In genomic region chr1:43363283-43363934, GRCh38 we compare ENCODE assay signal across 12 cellular contexts. TPM values are rescaled to one million over a fixed set of nuclear protein-coding genes. Genes with fewer than 3 reads are reported as not detected.
DNase-seq lines count a peak whose midpoint lies in the region; ATAC-seq, FAIRE-seq and TF ChIP-seq lines count a peak whose summit lies in the region.
"Had no signal": no experiment of that assay in that cellular context is flagged by ENCODE, and none has a peak within 500 bp of the region (broad histone marks: within the 10 kb centered on the region; RNA-seq: fewer than 3 reads in every experiment).

No MANE protein-coding gene starts in this region.

- RAD21 ChIA-PET in GM12878 (lab: Charles Lee; ENCODE audit: unreplicated experiment) = no interaction called here

- H3K36me3 Mint-ChIP-seq in CD14-positive monocyte = peaks cover 55 to 62% of the 10 kb centered on the region in 2 donors

- no peak overlapping the region for H3K4me3 Mint-ChIP-seq in CD14-positive monocyte

- no TSS peak for BruUV-seq in GM12878 (replicated peaks; lab: Mats Ljungman, UMichigan)

- no peaks in the 10 kb centered on the region for H4K20me1 ChIP-seq in GM12878 (ENCODE audit: control insufficient read depth, insufficient read depth)

- FAIRE-seq in GM12878 (lab: Jason Lieb, UNC) = no peak
- FAIRE-seq: astrocyte, keratinocyte, urothelium cell line had no signal

- no peak overlapping the region for H3K9ac ChIP-seq in GM12878 (ENCODE audit: control insufficient read depth, insufficient read depth, low read length)

- DNase-seq in CD14-positive monocyte (ENCODE audit: low spot score) (no peak), MG63 (peak; percentile 44), GM12878 (ENCODE audit: low read depth, low spot score) (no peak), T-helper 9 cell (no peak), activated gamma-delta T cell treated with Interleukin-2 at 50 U/mL for 16 hours (no peak)
- DNase-seq: NCI-H1092 treated with DMSO at 0.1 percent for 48 hours, ovary had no signal

- no peak for TF ChIP-seq EP300 in GM12878 (IDR thresholded peaks at IDR 0.05; ENCODE audit: borderline replicate concordance in 1 of 2, control insufficient read depth in 1 of 2, low read depth in 2 of 2, low read length in 2 of 2)

- no peak for ATAC-seq in GM12878
- ATAC-seq in HG02642 (IDR thresholded peaks at IDR 0.05; ENCODE audit: poor library complexity, unreplicated experiment) = no peak
- ATAC-seq: activated CD4-positive, CD25-positive, alpha-beta regulatory T cell treated with anti-CD3 and anti-CD28 coated beads, Interleukin-2, amount 50 U/mL, for 24 hours had no signal

- CTCF ChIA-PET in GM12878 (lab: Yijun Ruan, JAX) = interaction anchor here (1.1 kb wide), 1 partner anchor 125 kb away, joined by 3 read pairs; no protein-coding TSS in a partner anchor

- H3K79me2 ChIP-seq in GM12878 (ENCODE audit: control insufficient read depth, insufficient read depth, low read length) = peaks cover 61% of the 10 kb centered on the region

- no peaks in the 10 kb centered on the region for H3K27me3 Mint-ChIP-seq in CD14-positive monocyte (ENCODE audit: low read depth in 3 of 3)

- WGBS in GM12878 (ENCODE audit: insufficient coverage, insufficient replicate concordance, low lambda C conversion rate, missing lambda C conversion rate) = 54% methylated on average over 8 of the region's 9 CpGs

- H3K9me3 ChIP-seq in MG63 (no peaks in the 10 kb centered on the region), GM12878 (replicated peaks; ENCODE audit: control insufficient read depth, insufficient read depth, low read length) (no peaks in the 10 kb centered on the region)
- H3K9me3 ChIP-seq: ovary had no signal

- no peak overlapping the region for H3K4me2 ChIP-seq in GM12878 (ENCODE audit: control insufficient read depth, insufficient read depth)

- intact Hi-C loops in CD14-positive monocyte (cut with micrococcal nuclease) = loop anchor here in 1 of 2 donors (10.0 kb wide), 1 partner anchor 189 kb away; the partner anchor contains the start of genes CFAP57 and EBNA1BP2
- intact Hi-C loops in GM12878 (cut with micrococcal nuclease; ENCODE audit: unreplicated experiment) = no loop called here

- H3K36me3 ChIP-seq in MG63 (peaks cover 64% of the 10 kb centered on the region), GM12878 (ENCODE audit: control insufficient read depth in 2 of 2, insufficient read depth in 2 of 2, low read length in 1 of 2) (peaks cover 15 to 27% of the 10 kb centered on the region in 2 experiments)
- H3K36me3 ChIP-seq: ovary had no signal

- SMC1A ChIA-PET in GM12878 (lab: Charles Lee; ENCODE audit: uncharacterized antibody, unreplicated experiment) = interaction anchor here (1.0 kb wide), 1 partner anchor 121 kb away, joined by 3 read pairs; no protein-coding TSS in a partner anchor

- POLR2A ChIA-PET in GM12878 (lab: Charles Lee) = interaction anchor here (0.6 to 1.2 kb wide), 6 partner anchors 8 to 1038 kb away, joined by 3 to 5 read pairs (median 3); partner anchors contain the start of genes MED8 and SZT2

- TF ChIP-seq POLR2A in GM12878 (IDR thresholded peaks at IDR 0.05; ENCODE audit: low read depth, low read length) = peak; percentile 71

- H3K4me1 ChIP-seq in GM12878 (ENCODE audit: control insufficient read depth, insufficient read depth, low read length) = peaks cover 15% of the 10 kb centered on the region

- H3K4me3 ChIP-seq in MG63 (no peak overlapping the region), GM12878 (no peak overlapping the region)
- H3K4me3 ChIP-seq: ovary had no signal

- in situ Hi-C loops in GM12878 (cut with MboI) = no loop called here

- H2AFZ ChIP-seq in GM12878 (ENCODE audit: control insufficient read depth, low read depth, low read length) = no peak overlapping the region

- TF ChIP-seq RAD21 in GM12878 (IDR thresholded peaks at IDR 0.05; ENCODE audit: insufficient read depth, low read depth, low read length) = no peak

- TF ChIP-seq CTCF in CD14-positive monocyte (IDR thresholded peaks at IDR 0.05) (no peak), GM12878 (IDR thresholded peaks at IDR 0.05 in 2 of 3, conservative IDR thresholded peaks at IDR 0.05 in 1 of 3; ENCODE audit: control insufficient read depth in 2 of 3, extremely low read depth in 1 of 3, insufficient read depth in 1 of 3, low read depth in 3 of 3, low read length in 3 of 3) (no peak)

- peaks cover 0 to 1% (median 0%) of the 10 kb centered on the region in 7 donors for H3K9me3 Mint-ChIP-seq in CD14-positive monocyte

- H3K27ac Mint-ChIP-seq in CD14-positive monocyte = peak overlapping the region in 6 of 7 donors; percentile 47 to 91 (median 77)

- peaks cover 80% of the 10 kb centered on the region for H3K4me1 Mint-ChIP-seq in CD14-positive monocyte

- no peak overlapping the region for H3K27ac ChIP-seq in GM12878 (ENCODE audit: control insufficient read depth, insufficient read depth)
- H3K27ac ChIP-seq: ovary had no signal

- H3K27me3 ChIP-seq in MG63 (no peaks in the 10 kb centered on the region), GM12878 (replicated peaks in 1 of 2; ENCODE audit: control insufficient read depth in 2 of 2, insufficient read depth in 2 of 2, low read length in 1 of 2) (no peaks in the 10 kb centered on the region)
- H3K27me3 ChIP-seq: ovary had no signal

RNA-seq across cellular contexts. Expression of gene ELOVL1, which starts 4.4 kb away (rescaled TPM):
- 100 to 1,000 TPM; 148 to 151 TPM for polyA plus RNA-seq in CD14-positive monocyte
- 101 and 118 TPM in 2 replicates for total RNA-seq in MG63 (2014; rRNA removed; shearing (Covaris generic); ENCODE audit: low replicate concordance)
- 21.6 and 23.9 TPM in 2 replicates for total RNA-seq in GM12878 (2013; cell fraction: nucleolus; rRNA removed)
- 77.4 and 88.2 TPM in 2 replicates for total RNA-seq in GM12878 (2014; rRNA removed)
- total RNA-seq in GM12878 (2014; rRNA removed; fragmentation: Illumina TruSeq; extraction: Trizol) = 55.4 and 58.5 TPM in 2 replicates
- total RNA-seq in GM12878 (2021) = 66.8 and 68.0 TPM in 2 replicates
- polyA plus RNA-seq in GM12878 (2011; ENCODE audit: low read depth) = 96.7 TPM
- polyA plus RNA-seq in GM12878 (2011; rRNA removed) = 88.7 and 139 TPM in 2 replicates
- 127 and 142 TPM in 2 replicates for polyA plus RNA-seq in GM12878 (2011; cell fraction: cytosol; rRNA removed)
- 123 and 135 TPM in 2 replicates for polyA plus RNA-seq in GM12878 (2011; cell fraction: nucleus; rRNA removed)
- 59.9 and 92.0 TPM in 2 replicates for polyA plus RNA-seq in GM12878 (2012)
- 102 and 126 TPM in 2 replicates for polyA plus RNA-seq in GM12878 (2014; fragmentation: Illumina TruSeq; extraction: Trizol)
- 10 to 100 TPM; 62.7 to 68.4 TPM for polyA plus RNA-seq in GM12878 (2014; fragmentation: Nextera tagmentation; extraction: Ambion mirVana)
- 91.3 and 97.8 TPM in 2 replicates for polyA plus RNA-seq in GM12878 (2014; rRNA removed)
- polyA plus RNA-seq in GM12878 (2016; fragmentation: Nextera tagmentation; extraction: Ambion mirVana) = 100 to 1,000 TPM in 1 of 2 experiments, 10 to 100 TPM in 1; 92.6 to 111 TPM
- polyA minus RNA-seq in GM12878 (2011; rRNA and poly(A)+ RNA removed) = 69.1 and 73.7 TPM in 2 replicates
- polyA minus RNA-seq in GM12878 (2011; cell fraction: cytosol; rRNA and poly(A)+ RNA removed) = 17.8 and 25.6 TPM in 2 replicates
- polyA minus RNA-seq in GM12878 (2011; cell fraction: nucleus; rRNA and poly(A)+ RNA removed) = 19.2 and 27.0 TPM in 2 replicates

RNA-seq across cellular contexts. Expression of gene CDC20, which starts 4.6 kb away (rescaled TPM):
- polyA plus RNA-seq in CD14-positive monocyte (under 1 TPM in 1 of 2 donors, not detected in 1; 0.10 TPM), GM12878 (2011; rRNA removed) (37.3 and 103 TPM in 2 replicates), GM12878 (2014; fragmentation: Illumina TruSeq; extraction: Trizol) (91.9 and 135 TPM in 2 replicates), GM12878 (2014; fragmentation: Nextera tagmentation; extraction: Ambion mirVana) (10 to 100 TPM; 36.3 to 63.1 TPM), GM12878 (2014; rRNA removed) (165 and 225 TPM in 2 replicates), GM12878 (2016; fragmentation: Nextera tagmentation; extraction: Ambion mirVana) (100 to 1,000 TPM; 299 to 347 TPM)
- total RNA-seq in MG63 (2014; rRNA removed; shearing (Covaris generic); ENCODE audit: low replicate concordance) = 152 and 260 TPM in 2 replicates
- total RNA-seq in GM12878 (2013; cell fraction: nucleolus; rRNA removed) = 12.5 and 14.0 TPM in 2 replicates
- total RNA-seq in GM12878 (2014; rRNA removed) (197 and 213 TPM in 2 replicates), GM12878 (2014; rRNA removed; fragmentation: Illumina TruSeq; extraction: Trizol) (81.5 and 82.0 TPM in 2 replicates), GM12878 (2021) (192 and 205 TPM in 2 replicates)
- 33.1 TPM for polyA plus RNA-seq in GM12878 (2011; ENCODE audit: low read depth)
- polyA plus RNA-seq in GM12878 (2011; cell fraction: cytosol; rRNA removed) = 137 and 176 TPM in 2 replicates
- polyA plus RNA-seq in GM12878 (2011; cell fraction: nucleus; rRNA removed) = 181 and 197 TPM in 2 replicates
- polyA plus RNA-seq in GM12878 (2012) = 62.9 and 68.2 TPM in 2 replicates
- 128 and 180 TPM in 2 replicates for polyA minus RNA-seq in GM12878 (2011; rRNA and poly(A)+ RNA removed)
- polyA minus RNA-seq in GM12878 (2011; cell fraction: cytosol; rRNA and poly(A)+ RNA removed) = 67.0 and 84.4 TPM in 2 replicates
- polyA minus RNA-seq in GM12878 (2011; cell fraction: nucleus; rRNA and poly(A)+ RNA removed) = 40.5 and 61.7 TPM in 2 replicates

RNA-seq across cellular contexts. Expression of gene MPL, which starts 25.8 kb away (rescaled TPM):
- not detected for polyA plus RNA-seq in CD14-positive monocyte
- not detected in 2 replicates for total RNA-seq in MG63 (2014; rRNA removed; shearing (Covaris generic); ENCODE audit: low replicate concordance)
- total RNA-seq in GM12878 (2013; cell fraction: nucleolus; rRNA removed) = not detected in 2 replicates
- total RNA-seq in GM12878 (2014; rRNA removed) = not detected in 2 replicates
- total RNA-seq in GM12878 (2014; rRNA removed; fragmentation: Illumina TruSeq; extraction: Trizol) = not detected in 2 replicates
- total RNA-seq in GM12878 (2021) = not detected in 2 replicates
- polyA plus RNA-seq in GM12878 (2011; ENCODE audit: low read depth) = not detected
- not detected in 2 replicates for polyA plus RNA-seq in GM12878 (2011; rRNA removed)
- polyA plus RNA-seq in GM12878 (2011; cell fraction: cytosol; rRNA removed) = not detected in 2 replicates
- not detected in 2 replicates for polyA plus RNA-seq in GM12878 (2011; cell fraction: nucleus; rRNA removed)
- not detected in 2 replicates for polyA plus RNA-seq in GM12878 (2012)
- not detected in 2 replicates for polyA plus RNA-seq in GM12878 (2014; fragmentation: Illumina TruSeq; extraction: Trizol)
- not detected for polyA plus RNA-seq in GM12878 (2014; fragmentation: Nextera tagmentation; extraction: Ambion mirVana)
- not detected in 2 replicates for polyA plus RNA-seq in GM12878 (2014; rRNA removed)
- polyA plus RNA-seq in GM12878 (2016; fragmentation: Nextera tagmentation; extraction: Ambion mirVana) = not detected
- polyA minus RNA-seq in GM12878 (2011; rRNA and poly(A)+ RNA removed) = not detected in 2 replicates
- not detected in 2 replicates for polyA minus RNA-seq in GM12878 (2011; cell fraction: cytosol; rRNA and poly(A)+ RNA removed)
- polyA minus RNA-seq in GM12878 (2011; cell fraction: nucleus; rRNA and poly(A)+ RNA removed) = not detected in 2 replicates
- total RNA-seq: astrocyte had no signal
- polyA plus RNA-seq: keratinocyte had no signal

RNA-seq across cellular contexts. Expression of gene MED8, which starts 26.2 kb away (rescaled TPM):
- polyA plus RNA-seq in CD14-positive monocyte (10 to 100 TPM; 40.7 to 41.8 TPM), GM12878 (2011; rRNA removed) (16.5 and 20.2 TPM in 2 replicates), GM12878 (2014; fragmentation: Illumina TruSeq; extraction: Trizol) (37.6 and 39.2 TPM in 2 replicates), GM12878 (2014; fragmentation: Nextera tagmentation; extraction: Ambion mirVana) (10 to 100 TPM; 59.8 to 61.7 TPM), GM12878 (2014; rRNA removed) (21.9 and 25.4 TPM in 2 replicates), GM12878 (2016; fragmentation: Nextera tagmentation; extraction: Ambion mirVana) (10 to 100 TPM; 57.3 to 58.7 TPM)
- total RNA-seq in MG63 (2014; rRNA removed; shearing (Covaris generic); ENCODE audit: low replicate concordance) = 51.1 and 60.4 TPM in 2 replicates
- 71.8 and 72.3 TPM in 2 replicates for total RNA-seq in GM12878 (2013; cell fraction: nucleolus; rRNA removed)
- total RNA-seq in GM12878 (2014; rRNA removed) (39.7 and 42.6 TPM in 2 replicates), GM12878 (2014; rRNA removed; fragmentation: Illumina TruSeq; extraction: Trizol) (32.6 and 33.3 TPM in 2 replicates), GM12878 (2021) (37.4 and 39.4 TPM in 2 replicates)
- 33.4 TPM for polyA plus RNA-seq in GM12878 (2011; ENCODE audit: low read depth)
- polyA plus RNA-seq in GM12878 (2011; cell fraction: cytosol; rRNA removed) = 19.1 and 23.5 TPM in 2 replicates
- 32.6 and 36.7 TPM in 2 replicates for polyA plus RNA-seq in GM12878 (2011; cell fraction: nucleus; rRNA removed)
- polyA plus RNA-seq in GM12878 (2012) = 43.9 and 45.3 TPM in 2 replicates
- 15.9 and 18.0 TPM in 2 replicates for polyA minus RNA-seq in GM12878 (2011; rRNA and poly(A)+ RNA removed)
- polyA minus RNA-seq in GM12878 (2011; cell fraction: cytosol; rRNA and poly(A)+ RNA removed) = 10.0 and 11.0 TPM in 2 replicates
- polyA minus RNA-seq in GM12878 (2011; cell fraction: nucleus; rRNA and poly(A)+ RNA removed) = 15.5 and 20.4 TPM in 2 replicates

RNA-seq across cellular contexts. Expression of gene SZT2, which starts 26.3 kb away (rescaled TPM):
- polyA plus RNA-seq in CD14-positive monocyte (1 to 10 TPM; 2.4 to 2.6 TPM), GM12878 (2011; rRNA removed) (6.0 and 10.7 TPM in 2 replicates), GM12878 (2014; fragmentation: Illumina TruSeq; extraction: Trizol) (11.1 and 16.5 TPM in 2 replicates), GM12878 (2014; fragmentation: Nextera tagmentation; extraction: Ambion mirVana) (1 to 10 TPM; 1.4 to 1.9 TPM), GM12878 (2014; rRNA removed) (23.8 and 27.3 TPM in 2 replicates), GM12878 (2016; fragmentation: Nextera tagmentation; extraction: Ambion mirVana) (10 to 100 TPM in 1 of 2 experiments, 1 to 10 TPM in 1; 10.0 to 12.6 TPM)
- 2.5 and 4.9 TPM in 2 replicates for total RNA-seq in MG63 (2014; rRNA removed; shearing (Covaris generic); ENCODE audit: low replicate concordance)
- total RNA-seq in GM12878 (2013; cell fraction: nucleolus; rRNA removed) = 188 and 198 TPM in 2 replicates
- total RNA-seq in GM12878 (2014; rRNA removed) (16.5 and 18.0 TPM in 2 replicates), GM12878 (2014; rRNA removed; fragmentation: Illumina TruSeq; extraction: Trizol) (12.5 and 12.7 TPM in 2 replicates), GM12878 (2021) (33.8 and 38.3 TPM in 2 replicates)
- polyA plus RNA-seq in GM12878 (2011; ENCODE audit: low read depth) = 10.4 TPM
- 6.8 and 8.6 TPM in 2 replicates for polyA plus RNA-seq in GM12878 (2011; cell fraction: cytosol; rRNA removed)
- 72.8 and 81.1 TPM in 2 replicates for polyA plus RNA-seq in GM12878 (2011; cell fraction: nucleus; rRNA removed)
- 14.3 and 15.1 TPM in 2 replicates for polyA plus RNA-seq in GM12878 (2012)
- polyA minus RNA-seq in GM12878 (2011; rRNA and poly(A)+ RNA removed) = 42.5 and 57.0 TPM in 2 replicates
- 7.5 and 8.1 TPM in 2 replicates for polyA minus RNA-seq in GM12878 (2011; cell fraction: cytosol; rRNA and poly(A)+ RNA removed)
- 46.7 and 73.6 TPM in 2 replicates for polyA minus RNA-seq in GM12878 (2011; cell fraction: nucleus; rRNA and poly(A)+ RNA removed)
